Comparison of ENCODE assay signal across 6 cellular contexts in genomic region chr7:10727636-10728035, GRCh38.
"Had no signal": no experiment of that assay in that cellular context is flagged by ENCODE, and none has a peak within 500 bp of the region (broad histone marks: within the 10 kb centered on the region; RNA-seq: fewer than 3 reads in every experiment).

No MANE protein-coding gene starts in this region.

- DNase-seq: IMR-90, KBM-7, KG1 had no signal

- H3K36me3 Mint-ChIP-seq: IgD-negative memory B cell had no signal

- H3K4me1 Mint-ChIP-seq: IgD-negative memory B cell had no signal

- H3K27ac Mint-ChIP-seq: IgD-negative memory B cell had no signal

- ATAC-seq: HepG2, K562 had no signal

- H3K4me3 Mint-ChIP-seq: IgD-negative memory B cell had no signal
